12 cellular contexts compared by ENCODE assay signal in the genomic region with DNA sequence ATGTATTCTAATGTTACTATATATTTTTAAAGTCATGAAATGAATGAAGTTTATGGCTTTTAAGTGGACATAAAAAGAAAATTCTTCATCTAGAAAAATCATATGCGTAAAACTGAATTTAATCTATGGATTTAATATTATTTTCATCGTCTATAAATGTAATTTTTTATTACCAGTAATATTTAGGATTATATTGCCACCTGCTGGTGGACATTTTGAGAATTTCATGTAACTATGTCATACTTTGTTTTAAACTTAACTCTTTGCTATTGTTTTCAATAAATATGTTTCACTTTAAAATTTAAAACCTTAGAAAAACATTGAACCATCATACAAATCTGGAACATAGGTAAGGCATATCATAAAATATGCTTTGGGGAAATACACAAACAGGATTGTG.
DNase-seq lines count a peak whose midpoint lies in the region; ATAC-seq and TF ChIP-seq lines count a peak whose summit lies in the region.
"Had no signal": no experiment of that assay in that cellular context is flagged by ENCODE, and none has a peak within 500 bp of the region (broad histone marks: within the 10 kb centered on the region; RNA-seq: fewer than 3 reads in every experiment).

No MANE protein-coding gene starts in this region.

- H3K36me3 ChIP-seq in RWPE2 (ENCODE audit: low read depth): no peaks in the 10 kb centered on the region
- no peaks in the 10 kb centered on the region for H3K36me3 ChIP-seq in tibial nerve
- H3K36me3 ChIP-seq: gastrocnemius medialis, SJCRH30 had no signal

- peak; percentile 4 for DNase-seq in SKM-1 (lab: John Stamatoyannopoulos, UW; ENCODE audit: unreplicated experiment)
- no peak for DNase-seq in SKM-1 treated with dmso at 0.1 percent for 144 hours (lab: John Stamatoyannopoulos, UW; ENCODE audit: unreplicated experiment)
- DNase-seq in RWPE2 (ENCODE audit: low spot score): no peak
- DNase-seq in foreskin keratinocyte: no peak
- peak in 1 of 2 donors; percentile 33 for DNase-seq in tibial nerve (ENCODE audit: low spot score in 2 of 2)
- DNase-seq in UCSD-AML1 (lab: John Stamatoyannopoulos, UW; ENCODE audit: unreplicated experiment): no peak
- DNase-seq: activated T-cell treated with anti-CD3 and anti-CD28 coated beads, Interleukin-2, amount 50 U/mL, for 24 hours; gastrocnemius medialis had no signal

- H3K4me3 ChIP-seq in RWPE2 (ENCODE audit: severe bottlenecking): no peak overlapping the region
- H3K4me3 ChIP-seq in tibial nerve: no peak overlapping the region
- H3K4me3 ChIP-seq: gastrocnemius medialis, SJCRH30 had no signal

- H3K27ac ChIP-seq in RWPE2 (ENCODE audit: poor library complexity, severe bottlenecking) (no peak overlapping the region), foreskin keratinocyte (no peak overlapping the region), tibial nerve (no peak overlapping the region)
- H3K27ac ChIP-seq: gastrocnemius medialis, HL-60, SJCRH30 had no signal

- ATAC-seq in RWPE2 (ENCODE audit: low read depth) (no peak), foreskin keratinocyte (no peak), HG02973 (IDR thresholded peaks at IDR 0.05; ENCODE audit: unreplicated experiment) (no peak), HG03439 (IDR thresholded peaks at IDR 0.05; ENCODE audit: unreplicated experiment) (no peak)
- ATAC-seq: gastrocnemius medialis had no signal

- no peaks in the 10 kb centered on the region for H3K9me3 ChIP-seq in RWPE2 (ENCODE audit: severe bottlenecking)
- H3K9me3 ChIP-seq in tibial nerve: peaks cover 0 to 5% (median 0%) of the 10 kb centered on the region in 4 donors
- H3K9me3 ChIP-seq: gastrocnemius medialis, SJCRH30 had no signal

- 23 to 34% methylated on average over 2 of the region's 2 CpGs for WGBS in tibial nerve, 2 donors

- no peaks in the 10 kb centered on the region for H3K27me3 ChIP-seq in RWPE2 (ENCODE audit: insufficient read depth, poor library complexity, severe bottlenecking)
- no peaks in the 10 kb centered on the region for H3K27me3 ChIP-seq in foreskin keratinocyte
- H3K27me3 ChIP-seq in tibial nerve: no peaks in the 10 kb centered on the region
- H3K27me3 ChIP-seq: gastrocnemius medialis, SJCRH30 had no signal

- TF ChIP-seq CTCF in RWPE2 (IDR thresholded peaks at IDR 0.05; ENCODE audit: poor library complexity, severe bottlenecking): peak; percentile 66
- peak; percentile 69 for TF ChIP-seq CTCF in foreskin keratinocyte (conservative IDR thresholded peaks at IDR 0.05)
- TF ChIP-seq CTCF in tibial nerve (IDR thresholded peaks at IDR 0.05): peak in 3 of 5 experiments; percentile 15 to 38 (median 36)

- no peak for TF ChIP-seq POLR2A in tibial nerve (IDR thresholded peaks at IDR 0.05)

- H3K4me1 ChIP-seq in RWPE2 (ENCODE audit: insufficient read depth, poor library complexity, severe bottlenecking): no peaks in the 10 kb centered on the region
- no peaks in the 10 kb centered on the region for H3K4me1 ChIP-seq in foreskin keratinocyte
- H3K4me1 ChIP-seq in tibial nerve: no peaks in the 10 kb centered on the region
- H3K4me1 ChIP-seq: gastrocnemius medialis, SJCRH30 had no signal

- TF ChIP-seq EP300 in tibial nerve (IDR thresholded peaks at IDR 0.05): no peak
